ENCODE assay signal across 1 cellular context in the genomic region with DNA sequence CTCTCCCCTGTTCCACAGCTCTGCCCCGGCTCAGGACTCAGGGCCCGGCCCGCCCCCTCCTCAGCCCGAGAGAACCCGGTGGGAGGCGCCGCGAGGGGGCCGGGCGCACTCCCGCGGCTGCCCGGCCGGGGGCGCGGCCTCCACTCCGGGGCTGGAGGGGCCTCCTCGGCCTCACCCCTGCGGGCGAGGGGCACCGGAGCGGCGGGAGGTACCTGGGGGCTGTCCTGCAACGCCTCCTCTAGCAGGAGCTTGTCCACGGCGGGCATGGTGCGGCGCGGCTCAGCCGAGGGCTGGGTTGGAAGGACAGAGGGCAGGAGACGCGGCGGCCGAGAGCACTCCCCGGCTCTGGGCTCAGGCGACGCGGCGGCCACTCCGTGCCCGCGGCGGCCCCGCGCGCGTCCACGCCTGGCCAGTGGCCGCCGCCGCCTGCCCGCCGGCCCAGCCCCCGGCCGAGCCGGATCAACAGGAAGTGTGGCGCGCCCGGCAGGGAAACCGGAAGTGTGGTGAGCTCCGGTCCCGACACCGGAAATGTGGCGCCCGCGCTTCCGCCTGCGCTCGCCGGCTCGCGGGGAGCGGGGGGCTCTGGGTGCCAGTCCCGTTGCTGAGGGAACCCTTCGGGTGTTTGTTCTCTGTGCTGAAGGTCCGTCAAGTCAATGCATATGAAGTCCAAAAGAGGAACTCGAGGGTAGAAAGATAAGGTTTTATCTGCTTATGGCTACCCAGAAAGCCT.
TF ChIP-seq lines count a peak whose summit lies in the region.

A gene with protein sequence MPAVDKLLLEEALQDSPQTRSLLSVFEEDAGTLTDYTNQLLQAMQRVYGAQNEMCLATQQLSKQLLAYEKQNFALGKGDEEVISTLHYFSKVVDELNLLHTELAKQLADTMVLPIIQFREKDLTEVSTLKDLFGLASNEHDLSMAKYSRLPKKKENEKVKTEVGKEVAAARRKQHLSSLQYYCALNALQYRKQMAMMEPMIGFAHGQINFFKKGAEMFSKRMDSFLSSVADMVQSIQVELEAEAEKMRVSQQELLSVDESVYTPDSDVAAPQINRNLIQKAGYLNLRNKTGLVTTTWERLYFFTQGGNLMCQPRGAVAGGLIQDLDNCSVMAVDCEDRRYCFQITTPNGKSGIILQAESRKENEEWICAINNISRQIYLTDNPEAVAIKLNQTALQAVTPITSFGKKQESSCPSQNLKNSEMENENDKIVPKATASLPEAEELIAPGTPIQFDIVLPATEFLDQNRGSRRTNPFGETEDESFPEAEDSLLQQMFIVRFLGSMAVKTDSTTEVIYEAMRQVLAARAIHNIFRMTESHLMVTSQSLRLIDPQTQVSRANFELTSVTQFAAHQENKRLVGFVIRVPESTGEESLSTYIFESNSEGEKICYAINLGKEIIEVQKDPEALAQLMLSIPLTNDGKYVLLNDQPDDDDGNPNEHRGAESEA (minus strand): TSS at position 428 of the 730 bp plus-strand sequence. CDS start 162 bp downstream, at position 266.

TF ChIP-seq in K562, 482 proteins besides CTCF, POLR2A, EP300 and RAD21 (continued from another document and continues in another):
- TF ChIP-seq, protein P1, sequence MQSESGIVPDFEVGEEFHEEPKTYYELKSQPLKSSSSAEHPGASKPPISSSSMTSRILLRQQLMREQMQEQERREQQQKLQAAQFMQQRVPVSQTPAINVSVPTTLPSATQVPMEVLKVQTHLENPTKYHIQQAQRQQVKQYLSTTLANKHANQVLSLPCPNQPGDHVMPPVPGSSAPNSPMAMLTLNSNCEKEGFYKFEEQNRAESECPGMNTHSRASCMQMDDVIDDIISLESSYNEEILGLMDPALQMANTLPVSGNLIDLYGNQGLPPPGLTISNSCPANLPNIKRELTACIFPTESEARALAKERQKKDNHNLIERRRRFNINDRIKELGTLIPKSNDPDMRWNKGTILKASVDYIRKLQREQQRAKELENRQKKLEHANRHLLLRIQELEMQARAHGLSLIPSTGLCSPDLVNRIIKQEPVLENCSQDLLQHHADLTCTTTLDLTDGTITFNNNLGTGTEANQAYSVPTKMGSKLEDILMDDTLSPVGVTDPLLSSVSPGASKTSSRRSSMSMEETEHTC (IDR thresholded peaks at IDR 0.05) = no peak
- no peak for TF ChIP-seq BCOR (IDR thresholded peaks at IDR 0.05)
- TF ChIP-seq PHB (CRISPR knock-in tag; IDR thresholded peaks at IDR 0.05) = no peak
- TF ChIP-seq POLR2AphosphoS5 (IDR thresholded peaks at IDR 0.05; ENCODE audit: control insufficient read depth, insufficient read depth, low read depth, low read length) = peak; percentile 59; the same call in 1 of the 2 replicates
- TF ChIP-seq ZNF696 (CRISPR knock-in tag; conservative IDR thresholded peaks at IDR 0.05) = no peak
- no peak for TF ChIP-seq TAF7 (tag; IDR thresholded peaks at IDR 0.05)
- TF ChIP-seq, protein P2, sequence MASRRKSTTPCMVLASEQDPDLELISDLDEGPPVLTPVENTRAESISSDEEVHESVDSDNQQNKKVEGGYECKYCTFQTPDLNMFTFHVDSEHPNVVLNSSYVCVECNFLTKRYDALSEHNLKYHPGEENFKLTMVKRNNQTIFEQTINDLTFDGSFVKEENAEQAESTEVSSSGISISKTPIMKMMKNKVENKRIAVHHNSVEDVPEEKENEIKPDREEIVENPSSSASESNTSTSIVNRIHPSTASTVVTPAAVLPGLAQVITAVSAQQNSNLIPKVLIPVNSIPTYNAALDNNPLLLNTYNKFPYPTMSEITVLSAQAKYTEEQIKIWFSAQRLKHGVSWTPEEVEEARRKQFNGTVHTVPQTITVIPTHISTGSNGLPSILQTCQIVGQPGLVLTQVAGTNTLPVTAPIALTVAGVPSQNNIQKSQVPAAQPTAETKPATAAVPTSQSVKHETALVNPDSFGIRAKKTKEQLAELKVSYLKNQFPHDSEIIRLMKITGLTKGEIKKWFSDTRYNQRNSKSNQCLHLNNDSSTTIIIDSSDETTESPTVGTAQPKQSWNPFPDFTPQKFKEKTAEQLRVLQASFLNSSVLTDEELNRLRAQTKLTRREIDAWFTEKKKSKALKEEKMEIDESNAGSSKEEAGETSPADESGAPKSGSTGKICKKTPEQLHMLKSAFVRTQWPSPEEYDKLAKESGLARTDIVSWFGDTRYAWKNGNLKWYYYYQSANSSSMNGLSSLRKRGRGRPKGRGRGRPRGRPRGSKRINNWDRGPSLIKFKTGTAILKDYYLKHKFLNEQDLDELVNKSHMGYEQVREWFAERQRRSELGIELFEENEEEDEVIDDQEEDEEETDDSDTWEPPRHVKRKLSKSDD (conservative IDR thresholded peaks at IDR 0.05; ENCODE audit: low read length) = no peak
- TF ChIP-seq, protein P3, sequence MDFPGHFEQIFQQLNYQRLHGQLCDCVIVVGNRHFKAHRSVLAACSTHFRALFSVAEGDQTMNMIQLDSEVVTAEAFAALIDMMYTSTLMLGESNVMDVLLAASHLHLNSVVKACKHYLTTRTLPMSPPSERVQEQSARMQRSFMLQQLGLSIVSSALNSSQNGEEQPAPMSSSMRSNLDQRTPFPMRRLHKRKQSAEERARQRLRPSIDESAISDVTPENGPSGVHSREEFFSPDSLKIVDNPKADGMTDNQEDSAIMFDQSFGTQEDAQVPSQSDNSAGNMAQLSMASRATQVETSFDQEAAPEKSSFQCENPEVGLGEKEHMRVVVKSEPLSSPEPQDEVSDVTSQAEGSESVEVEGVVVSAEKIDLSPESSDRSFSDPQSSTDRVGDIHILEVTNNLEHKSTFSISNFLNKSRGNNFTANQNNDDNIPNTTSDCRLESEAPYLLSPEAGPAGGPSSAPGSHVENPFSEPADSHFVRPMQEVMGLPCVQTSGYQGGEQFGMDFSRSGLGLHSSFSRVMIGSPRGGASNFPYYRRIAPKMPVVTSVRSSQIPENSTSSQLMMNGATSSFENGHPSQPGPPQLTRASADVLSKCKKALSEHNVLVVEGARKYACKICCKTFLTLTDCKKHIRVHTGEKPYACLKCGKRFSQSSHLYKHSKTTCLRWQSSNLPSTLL (IDR thresholded peaks at IDR 0.05) = no peak
- TF ChIP-seq, protein P4, sequence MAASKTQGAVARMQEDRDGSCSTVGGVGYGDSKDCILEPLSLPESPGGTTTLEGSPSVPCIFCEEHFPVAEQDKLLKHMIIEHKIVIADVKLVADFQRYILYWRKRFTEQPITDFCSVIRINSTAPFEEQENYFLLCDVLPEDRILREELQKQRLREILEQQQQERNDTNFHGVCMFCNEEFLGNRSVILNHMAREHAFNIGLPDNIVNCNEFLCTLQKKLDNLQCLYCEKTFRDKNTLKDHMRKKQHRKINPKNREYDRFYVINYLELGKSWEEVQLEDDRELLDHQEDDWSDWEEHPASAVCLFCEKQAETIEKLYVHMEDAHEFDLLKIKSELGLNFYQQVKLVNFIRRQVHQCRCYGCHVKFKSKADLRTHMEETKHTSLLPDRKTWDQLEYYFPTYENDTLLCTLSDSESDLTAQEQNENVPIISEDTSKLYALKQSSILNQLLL (CRISPR knock-in tag; IDR thresholded peaks at IDR 0.05; ENCODE audit: borderline replicate concordance) = no peak
- TF ChIP-seq, protein P5, sequence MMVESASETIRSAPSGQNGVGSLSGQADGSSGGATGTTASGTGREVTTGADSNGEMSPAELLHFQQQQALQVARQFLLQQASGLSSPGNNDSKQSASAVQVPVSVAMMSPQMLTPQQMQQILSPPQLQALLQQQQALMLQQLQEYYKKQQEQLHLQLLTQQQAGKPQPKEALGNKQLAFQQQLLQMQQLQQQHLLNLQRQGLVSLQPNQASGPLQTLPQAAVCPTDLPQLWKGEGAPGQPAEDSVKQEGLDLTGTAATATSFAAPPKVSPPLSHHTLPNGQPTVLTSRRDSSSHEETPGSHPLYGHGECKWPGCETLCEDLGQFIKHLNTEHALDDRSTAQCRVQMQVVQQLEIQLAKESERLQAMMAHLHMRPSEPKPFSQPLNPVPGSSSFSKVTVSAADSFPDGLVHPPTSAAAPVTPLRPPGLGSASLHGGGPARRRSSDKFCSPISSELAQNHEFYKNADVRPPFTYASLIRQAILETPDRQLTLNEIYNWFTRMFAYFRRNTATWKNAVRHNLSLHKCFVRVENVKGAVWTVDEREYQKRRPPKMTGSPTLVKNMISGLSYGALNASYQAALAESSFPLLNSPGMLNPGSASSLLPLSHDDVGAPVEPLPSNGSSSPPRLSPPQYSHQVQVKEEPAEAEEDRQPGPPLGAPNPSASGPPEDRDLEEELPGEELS (CRISPR knock-in tag; IDR thresholded peaks at IDR 0.05; ENCODE audit: borderline replicate concordance) = peak; percentile 20; the same call in 1 of the 2 replicates
- TF ChIP-seq BCL6 (CRISPR knock-in tag; IDR thresholded peaks at IDR 0.05) = no peak
- TF ChIP-seq ZNF717 (CRISPR knock-in tag; IDR thresholded peaks at IDR 0.05) = no peak
- TF ChIP-seq, protein P6, sequence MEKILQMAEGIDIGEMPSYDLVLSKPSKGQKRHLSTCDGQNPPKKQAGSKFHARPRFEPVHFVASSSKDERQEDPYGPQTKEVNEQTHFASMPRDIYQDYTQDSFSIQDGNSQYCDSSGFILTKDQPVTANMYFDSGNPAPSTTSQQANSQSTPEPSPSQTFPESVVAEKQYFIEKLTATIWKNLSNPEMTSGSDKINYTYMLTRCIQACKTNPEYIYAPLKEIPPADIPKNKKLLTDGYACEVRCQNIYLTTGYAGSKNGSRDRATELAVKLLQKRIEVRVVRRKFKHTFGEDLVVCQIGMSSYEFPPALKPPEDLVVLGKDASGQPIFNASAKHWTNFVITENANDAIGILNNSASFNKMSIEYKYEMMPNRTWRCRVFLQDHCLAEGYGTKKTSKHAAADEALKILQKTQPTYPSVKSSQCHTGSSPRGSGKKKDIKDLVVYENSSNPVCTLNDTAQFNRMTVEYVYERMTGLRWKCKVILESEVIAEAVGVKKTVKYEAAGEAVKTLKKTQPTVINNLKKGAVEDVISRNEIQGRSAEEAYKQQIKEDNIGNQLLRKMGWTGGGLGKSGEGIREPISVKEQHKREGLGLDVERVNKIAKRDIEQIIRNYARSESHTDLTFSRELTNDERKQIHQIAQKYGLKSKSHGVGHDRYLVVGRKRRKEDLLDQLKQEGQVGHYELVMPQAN (IDR thresholded peaks at IDR 0.05; ENCODE audit: borderline replicate concordance) = no peak
- TF ChIP-seq BRD4 (IDR thresholded peaks at IDR 0.05) = no peak
- TF ChIP-seq, protein P7, sequence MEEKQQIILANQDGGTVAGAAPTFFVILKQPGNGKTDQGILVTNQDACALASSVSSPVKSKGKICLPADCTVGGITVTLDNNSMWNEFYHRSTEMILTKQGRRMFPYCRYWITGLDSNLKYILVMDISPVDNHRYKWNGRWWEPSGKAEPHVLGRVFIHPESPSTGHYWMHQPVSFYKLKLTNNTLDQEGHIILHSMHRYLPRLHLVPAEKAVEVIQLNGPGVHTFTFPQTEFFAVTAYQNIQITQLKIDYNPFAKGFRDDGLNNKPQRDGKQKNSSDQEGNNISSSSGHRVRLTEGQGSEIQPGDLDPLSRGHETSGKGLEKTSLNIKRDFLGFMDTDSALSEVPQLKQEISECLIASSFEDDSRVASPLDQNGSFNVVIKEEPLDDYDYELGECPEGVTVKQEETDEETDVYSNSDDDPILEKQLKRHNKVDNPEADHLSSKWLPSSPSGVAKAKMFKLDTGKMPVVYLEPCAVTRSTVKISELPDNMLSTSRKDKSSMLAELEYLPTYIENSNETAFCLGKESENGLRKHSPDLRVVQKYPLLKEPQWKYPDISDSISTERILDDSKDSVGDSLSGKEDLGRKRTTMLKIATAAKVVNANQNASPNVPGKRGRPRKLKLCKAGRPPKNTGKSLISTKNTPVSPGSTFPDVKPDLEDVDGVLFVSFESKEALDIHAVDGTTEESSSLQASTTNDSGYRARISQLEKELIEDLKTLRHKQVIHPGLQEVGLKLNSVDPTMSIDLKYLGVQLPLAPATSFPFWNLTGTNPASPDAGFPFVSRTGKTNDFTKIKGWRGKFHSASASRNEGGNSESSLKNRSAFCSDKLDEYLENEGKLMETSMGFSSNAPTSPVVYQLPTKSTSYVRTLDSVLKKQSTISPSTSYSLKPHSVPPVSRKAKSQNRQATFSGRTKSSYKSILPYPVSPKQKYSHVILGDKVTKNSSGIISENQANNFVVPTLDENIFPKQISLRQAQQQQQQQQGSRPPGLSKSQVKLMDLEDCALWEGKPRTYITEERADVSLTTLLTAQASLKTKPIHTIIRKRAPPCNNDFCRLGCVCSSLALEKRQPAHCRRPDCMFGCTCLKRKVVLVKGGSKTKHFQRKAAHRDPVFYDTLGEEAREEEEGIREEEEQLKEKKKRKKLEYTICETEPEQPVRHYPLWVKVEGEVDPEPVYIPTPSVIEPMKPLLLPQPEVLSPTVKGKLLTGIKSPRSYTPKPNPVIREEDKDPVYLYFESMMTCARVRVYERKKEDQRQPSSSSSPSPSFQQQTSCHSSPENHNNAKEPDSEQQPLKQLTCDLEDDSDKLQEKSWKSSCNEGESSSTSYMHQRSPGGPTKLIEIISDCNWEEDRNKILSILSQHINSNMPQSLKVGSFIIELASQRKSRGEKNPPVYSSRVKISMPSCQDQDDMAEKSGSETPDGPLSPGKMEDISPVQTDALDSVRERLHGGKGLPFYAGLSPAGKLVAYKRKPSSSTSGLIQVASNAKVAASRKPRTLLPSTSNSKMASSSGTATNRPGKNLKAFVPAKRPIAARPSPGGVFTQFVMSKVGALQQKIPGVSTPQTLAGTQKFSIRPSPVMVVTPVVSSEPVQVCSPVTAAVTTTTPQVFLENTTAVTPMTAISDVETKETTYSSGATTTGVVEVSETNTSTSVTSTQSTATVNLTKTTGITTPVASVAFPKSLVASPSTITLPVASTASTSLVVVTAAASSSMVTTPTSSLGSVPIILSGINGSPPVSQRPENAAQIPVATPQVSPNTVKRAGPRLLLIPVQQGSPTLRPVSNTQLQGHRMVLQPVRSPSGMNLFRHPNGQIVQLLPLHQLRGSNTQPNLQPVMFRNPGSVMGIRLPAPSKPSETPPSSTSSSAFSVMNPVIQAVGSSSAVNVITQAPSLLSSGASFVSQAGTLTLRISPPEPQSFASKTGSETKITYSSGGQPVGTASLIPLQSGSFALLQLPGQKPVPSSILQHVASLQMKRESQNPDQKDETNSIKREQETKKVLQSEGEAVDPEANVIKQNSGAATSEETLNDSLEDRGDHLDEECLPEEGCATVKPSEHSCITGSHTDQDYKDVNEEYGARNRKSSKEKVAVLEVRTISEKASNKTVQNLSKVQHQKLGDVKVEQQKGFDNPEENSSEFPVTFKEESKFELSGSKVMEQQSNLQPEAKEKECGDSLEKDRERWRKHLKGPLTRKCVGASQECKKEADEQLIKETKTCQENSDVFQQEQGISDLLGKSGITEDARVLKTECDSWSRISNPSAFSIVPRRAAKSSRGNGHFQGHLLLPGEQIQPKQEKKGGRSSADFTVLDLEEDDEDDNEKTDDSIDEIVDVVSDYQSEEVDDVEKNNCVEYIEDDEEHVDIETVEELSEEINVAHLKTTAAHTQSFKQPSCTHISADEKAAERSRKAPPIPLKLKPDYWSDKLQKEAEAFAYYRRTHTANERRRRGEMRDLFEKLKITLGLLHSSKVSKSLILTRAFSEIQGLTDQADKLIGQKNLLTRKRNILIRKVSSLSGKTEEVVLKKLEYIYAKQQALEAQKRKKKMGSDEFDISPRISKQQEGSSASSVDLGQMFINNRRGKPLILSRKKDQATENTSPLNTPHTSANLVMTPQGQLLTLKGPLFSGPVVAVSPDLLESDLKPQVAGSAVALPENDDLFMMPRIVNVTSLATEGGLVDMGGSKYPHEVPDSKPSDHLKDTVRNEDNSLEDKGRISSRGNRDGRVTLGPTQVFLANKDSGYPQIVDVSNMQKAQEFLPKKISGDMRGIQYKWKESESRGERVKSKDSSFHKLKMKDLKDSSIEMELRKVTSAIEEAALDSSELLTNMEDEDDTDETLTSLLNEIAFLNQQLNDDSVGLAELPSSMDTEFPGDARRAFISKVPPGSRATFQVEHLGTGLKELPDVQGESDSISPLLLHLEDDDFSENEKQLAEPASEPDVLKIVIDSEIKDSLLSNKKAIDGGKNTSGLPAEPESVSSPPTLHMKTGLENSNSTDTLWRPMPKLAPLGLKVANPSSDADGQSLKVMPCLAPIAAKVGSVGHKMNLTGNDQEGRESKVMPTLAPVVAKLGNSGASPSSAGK (IDR thresholded peaks at IDR 0.05) = no peak
